Comparison of ENCODE assay signal across 22 cellular contexts in the genomic region with DNA sequence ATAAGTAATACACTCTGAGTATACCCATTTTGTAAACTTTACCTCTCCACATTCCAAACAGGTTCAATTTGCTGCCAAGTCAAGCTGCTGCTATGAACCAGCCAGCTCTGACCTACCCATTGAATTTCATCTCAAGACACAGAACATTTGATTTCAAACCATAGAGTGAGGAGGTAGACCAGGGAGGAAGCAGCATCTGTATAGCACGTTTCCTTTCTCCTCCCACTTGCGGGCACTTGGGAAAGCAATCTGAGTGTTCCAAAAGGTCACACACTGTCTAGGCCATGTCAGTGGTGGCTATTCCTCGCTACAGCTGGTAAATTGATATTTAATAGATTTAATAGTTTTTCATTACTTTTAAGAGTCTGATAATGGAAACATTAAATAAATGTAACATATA.
"Had no signal": no experiment of that assay in that cellular context is flagged by ENCODE, and none has a peak within 500 bp of the region (broad histone marks: within the 10 kb centered on the region; RNA-seq: fewer than 3 reads in every experiment).

No MANE protein-coding gene starts in this region.

- DNase-seq: Karpas-422, KG1, MG63, NCI-H1092, NCI-H1105 treated with DMSO at 0.1 percent for 48 hours, NCI-H1417 treated with DMSO at 0.1 percent for 48 hours, NCI-H146, NCI-H1694 treated with DMSO at 0.1 percent for 48 hours, NCI-H1930, NCI-H2081, NCI-H2107, NCI-H2227 treated with DMSO at 0.1 percent for 48 hours, NCI-H524 treated with DMSO at 0.1 percent for 48 hours, NCI-H69, NCI-H774, Right ventricle myocardium superior, RPMI8226, SIG-M5 had no signal

- H3K27me3 ChIP-seq: MG63, SJSA1 had no signal

- FAIRE-seq: RCC 7860 had no signal

- H3K36me3 ChIP-seq: MG63, SJSA1 had no signal

- H3K9me3 ChIP-seq: MG63, SJSA1 had no signal

- H3K4me3 ChIP-seq: MG63, SJSA1, SK-N-MC had no signal

- H3K27ac ChIP-seq: HL-60, SJSA1, SK-N-MC had no signal

- H3K4me1 ChIP-seq: SJSA1 had no signal
